In genomic region chr4:7867701-7868429, GRCh38 we compare ENCODE assay signal across 11 cellular contexts.
DNase-seq lines count a peak whose midpoint lies in the region; ATAC-seq, FAIRE-seq and TF ChIP-seq lines count a peak whose summit lies in the region.
"Had no signal": no experiment of that assay in that cellular context is flagged by ENCODE, and none has a peak within 500 bp of the region (broad histone marks: within the 10 kb centered on the region; RNA-seq: fewer than 3 reads in every experiment).

No MANE protein-coding gene starts in this region.

- H3K27me3 ChIP-seq in HepG2 (ENCODE audit: control insufficient read depth in 1 of 2, insufficient read depth in 2 of 2, low read length in 2 of 2) (no peaks in the 10 kb centered on the region; a peak in 1 of 5 replicates), right lobe of liver (no peaks in the 10 kb centered on the region), bronchial epithelial cell (ENCODE audit: control insufficient read depth, insufficient read depth, low read length) (no peaks in the 10 kb centered on the region), skeletal muscle satellite cell (ENCODE audit: control insufficient read depth, insufficient read depth, low read length) (no peaks in the 10 kb centered on the region)
- H3K27me3 ChIP-seq: ascending aorta had no signal

- no peaks in the 10 kb centered on the region for H3K9me3 ChIP-seq in HepG2 (ENCODE audit: low read length)
- no peaks in the 10 kb centered on the region for H3K9me3 ChIP-seq in right lobe of liver
- no peaks in the 10 kb centered on the region for H3K9me3 ChIP-seq in skeletal muscle satellite cell (replicated peaks; ENCODE audit: low read length)
- H3K9me3 ChIP-seq: ascending aorta had no signal

- CTCF ChIA-PET in HepG2 (lab: Yijun Ruan, JAX; ENCODE audit: low intra/inter-chr PET ratio, low total read pairs), result no interaction called here

- POLR2A ChIA-PET in HepG2 (lab: Yijun Ruan, JAX), result no interaction called here

- TF ChIP-seq CTCF in HepG2 (CRISPR knock-in tag; IDR thresholded peaks at IDR 0.05) (no peak), right lobe of liver (IDR thresholded peaks at IDR 0.05) (no peak), bronchial epithelial cell (IDR thresholded peaks at IDR 0.05; ENCODE audit: insufficient read depth, low read length, severe bottlenecking) (no peak)

- in situ Hi-C loops in HepG2 (cut with HindIII; ENCODE audit: extremely low pct_ligation_motif_present, low pct_unique_long_range_greater_than_20kb), result no loop called here

- no peak for ATAC-seq in HepG2
- ATAC-seq in right lobe of liver, result no peak

- intact Hi-C loops in HepG2 (cut with micrococcal nuclease; ENCODE audit: unreplicated experiment), result no loop called here
- intact Hi-C loops in right lobe of liver (cut with DNase I), result no loop called here

- 78% methylated on average over 7 of the region's 8 CpGs for WGBS in HepG2 (ENCODE audit: low lambda C conversion rate)
- 76% methylated on average over 6 of the region's 8 CpGs for WGBS in right lobe of liver (ENCODE audit: insufficient coverage, low coverage, low lambda C conversion rate, missing lambda C conversion rate)

- no peak for TF ChIP-seq RAD21 in HepG2 (CRISPR knock-in tag; IDR thresholded peaks at IDR 0.05)

- no peak for TF ChIP-seq EP300 in HepG2 (IDR thresholded peaks at IDR 0.05; ENCODE audit: low read depth in 2 of 2, low read length in 2 of 2)
- no peak for TF ChIP-seq EP300 in HepG2 (CRISPR knock-in tag; IDR thresholded peaks at IDR 0.05; ENCODE audit: borderline replicate concordance)

- H3K79me2 ChIP-seq in HepG2 (ENCODE audit: insufficient read depth, low read length), result no peaks in the 10 kb centered on the region

- H2AFZ ChIP-seq in HepG2 (ENCODE audit: low read length), result no peak overlapping the region

- H3K4me3 ChIP-seq in HepG2 (replicated peaks in 1 of 3; ENCODE audit: insufficient read depth in 1 of 3, low read depth in 2 of 3, low read length in 3 of 3), result no peak overlapping the region
- no peak overlapping the region for H3K4me3 ChIP-seq in right lobe of liver
- no peak overlapping the region for H3K4me3 ChIP-seq in bronchial epithelial cell (ENCODE audit: low read depth, low read length)
- H3K4me3 ChIP-seq in skeletal muscle satellite cell (ENCODE audit: low read length), result no peak overlapping the region
- H3K4me3 ChIP-seq: ascending aorta had no signal

- no peak overlapping the region for H3K9ac ChIP-seq in HepG2 (ENCODE audit: insufficient read depth, low read depth, low read length)
- no peak overlapping the region for H3K9ac ChIP-seq in skeletal muscle satellite cell (ENCODE audit: low read depth, low read length)

- no peak for DNase-seq in HepG2 (ENCODE audit: low spot score)
- DNase-seq in right lobe of liver, result no peak
- peak; percentile 44 for DNase-seq in RCC 7860 (ENCODE audit: low spot score)
- DNase-seq in bronchial epithelial cell (ENCODE audit: low read depth), result peak; percentile 83
- DNase-seq in Ammon's horn (ENCODE audit: low spot score), result no peak
- DNase-seq in iPS-NIHi11 (ENCODE audit: low spot score), result no peak
- DNase-seq in C1 segment of cervical spinal cord (lab: John Stamatoyannopoulos, UW), result no peak
- DNase-seq: activated CD4-positive, CD25-positive, alpha-beta regulatory T cell; stimulated activated CD4-positive, alpha-beta T cell treated with anti-CD3 and anti-CD28 coated beads, Interleukin-4, amount 100 ng/mL, for 24 hours had no signal

- BruUV-seq in HepG2 (replicated peaks; lab: Mats Ljungman, UMichigan), result no TSS peak

- H4K20me1 ChIP-seq in HepG2 (ENCODE audit: insufficient read depth, low read length), result no peaks in the 10 kb centered on the region

- FAIRE-seq in HepG2 (lab: Jason Lieb, UNC) (no peak), RCC 7860 (lab: Jason Lieb, UNC) (no peak), bronchial epithelial cell (lab: Jason Lieb, UNC) (no peak)

- no peak overlapping the region for H3K27ac ChIP-seq in HepG2 (ENCODE audit: extremely low read length, insufficient read depth, low read length)
- no peak overlapping the region for H3K27ac ChIP-seq in right lobe of liver
- H3K27ac ChIP-seq: ascending aorta had no signal

- H3K4me2 ChIP-seq in HepG2 (ENCODE audit: low read depth, low read length) (no peak overlapping the region), skeletal muscle satellite cell (ENCODE audit: low read length) (peak overlapping the region; percentile 39)

- peaks cover 1 to 10% of the 10 kb centered on the region in 2 experiments; a peak in 2 of 5 replicates for H3K36me3 ChIP-seq in HepG2 (replicated peaks in 1 of 2; ENCODE audit: control insufficient read depth in 1 of 2, insufficient read depth in 2 of 2, low read length in 2 of 2)
- H3K36me3 ChIP-seq in right lobe of liver, result no peaks in the 10 kb centered on the region
- H3K36me3 ChIP-seq in bronchial epithelial cell (ENCODE audit: control insufficient read depth, insufficient read depth, low read length), result peaks cover 4% of the 10 kb centered on the region
- peaks cover 45% of the 10 kb centered on the region for H3K36me3 ChIP-seq in skeletal muscle satellite cell (ENCODE audit: insufficient read depth, low read length)

- TF ChIP-seq POLR2A in HepG2 (IDR thresholded peaks at IDR 0.05; ENCODE audit: insufficient read depth in 1 of 2, low read depth in 2 of 2, low read length in 2 of 2) (no peak), right lobe of liver (IDR thresholded peaks at IDR 0.05) (no peak)

- H3K4me1 ChIP-seq in HepG2 (ENCODE audit: insufficient read depth, low read length) (peaks cover 7% of the 10 kb centered on the region), right lobe of liver (no peaks in the 10 kb centered on the region), skeletal muscle satellite cell (ENCODE audit: control insufficient read depth, insufficient read depth, low read length) (peaks cover 47% of the 10 kb centered on the region)

TF ChIP-seq in HepG2, 621 proteins besides CTCF, POLR2A, EP300 and RAD21:
- TF ChIP-seq ZNF160 (CRISPR knock-in tag; IDR thresholded peaks at IDR 0.05) (no peak), ZKSCAN8 (CRISPR knock-in tag; IDR thresholded peaks at IDR 0.05; ENCODE audit: borderline replicate concordance) (no peak), ZFP62 (CRISPR knock-in tag; IDR thresholded peaks at IDR 0.05) (no peak), DDIT3 (CRISPR knock-in tag; IDR thresholded peaks at IDR 0.05) (no peak), FOSL2 (CRISPR knock-in tag; IDR thresholded peaks at IDR 0.05) (0 out of 2 replicates have a peak, but pooled peaks have one; percentile 16), ATF4 (CRISPR knock-in tag; IDR thresholded peaks at IDR 0.05) (no peak), ZNF383 (CRISPR knock-in tag; IDR thresholded peaks at IDR 0.05; ENCODE audit: borderline replicate concordance) (no peak), ZNF710 (CRISPR knock-in tag; IDR thresholded peaks at IDR 0.05; ENCODE audit: borderline replicate concordance) (no peak)

Comparison
In these comparisons a context has a peak if more than half of its experiments do, and no peak if none do; other contexts are left out.
1. DNase-seq: peak in RCC 7860 (single experiment) and bronchial epithelial cell (single experiment); none in HepG2 (single experiment), right lobe of liver (0 of 3), Ammon's horn (single experiment), iPS-NIHi11 (single experiment) and C1 segment of cervical spinal cord (0 of 14).